In genomic region chr1:113949007-113949406, GRCh38 we compare ENCODE assay signal across 11 cellular contexts. TPM values are rescaled to one million over a fixed set of nuclear protein-coding genes. Genes with fewer than 3 reads are reported as not detected.
A peak's percentile ranks its signal among the peaks of the same experiment; 100 is the strongest.
DNase-seq lines count a peak whose midpoint lies in the region; FAIRE-seq and TF ChIP-seq lines count a peak whose summit lies in the region.
"Had no signal": no experiment of that assay in that cellular context is flagged by ENCODE, and none has a peak within 500 bp of the region (broad histone marks: within the 10 kb centered on the region; RNA-seq: fewer than 3 reads in every experiment).

No MANE protein-coding gene starts in this region.

- peaks cover 57% of the 10 kb centered on the region for H3K4me1 Mint-ChIP-seq in activated CD4-positive, alpha-beta T cell treated with anti-CD3 and anti-CD28 coated beads, Interleukin-2, amount 10 ng/mL, durations not matched to agents 7 days and 5 days

- H3K9me3 ChIP-seq in SK-N-MC (ENCODE audit: low read depth, low read length) (peaks cover 11% of the 10 kb centered on the region; the same call in 1 of the 2 replicates), suprapubic skin (no peaks in the 10 kb centered on the region)

- H3K27me3 ChIP-seq in suprapubic skin = no peaks in the 10 kb centered on the region

- TF ChIP-seq POLR2A in suprapubic skin (IDR thresholded peaks at IDR 0.05) = no peak

- H3K27ac ChIP-seq in SK-N-MC (peak overlapping the region; percentile 71), suprapubic skin (no peak overlapping the region)

- H3K4me1 ChIP-seq in suprapubic skin = peaks cover 27% of the 10 kb centered on the region

- H3K36me3 ChIP-seq in SK-N-MC (ENCODE audit: insufficient read depth, low read length) (peaks cover 53% of the 10 kb centered on the region), suprapubic skin (peaks cover 14% of the 10 kb centered on the region)

- H3K27me3 Mint-ChIP-seq in activated CD4-positive, alpha-beta T cell treated with anti-CD3 and anti-CD28 coated beads, Interleukin-2, amount 10 ng/mL, durations not matched to agents 7 days and 5 days = no peaks in the 10 kb centered on the region
- H3K27me3 Mint-ChIP-seq: stimulated activated naive CD8-positive, alpha-beta T cell treated with anti-CD3 and anti-CD28 coated beads, Interleukin-15, amount 100 ng/mL, for 72 hours had no signal

- WGBS in suprapubic skin = 76% methylated on average over 5 of the region's 5 CpGs

- no peak for TF ChIP-seq EP300 in suprapubic skin (IDR thresholded peaks at IDR 0.05)

- DNase-seq in activated CD4-positive, alpha-beta T cell treated with anti-CD3 and anti-CD28 coated beads, Interleukin-2, amount 10 ng/mL, durations not matched to agents 7 days and 5 days = no peak
- DNase-seq in activated CD4-positive, alpha-beta T cell treated with anti-CD3 and anti-CD28 coated beads, Interleukin-2, amount 50 U/mL, for 4 hours = no peak
- DNase-seq in SK-N-MC (ENCODE audit: low read depth, low spot score) (no peak), fibroblast of pulmonary artery (ENCODE audit: low read depth) (no peak), suprapubic skin (ENCODE audit: low spot score in 2 of 2) (no peak), RCC 7860 (ENCODE audit: low spot score) (no peak), T1000 (lab: John Stamatoyannopoulos, UW) (no peak), GM13977 (ENCODE audit: low spot score) (no peak)
- DNase-seq: C1 segment of cervical spinal cord; NCI-H524 treated with DMSO at 0.1 percent for 48 hours; stimulated activated naive CD8-positive, alpha-beta T cell treated with anti-CD3 and anti-CD28 coated beads, Interleukin-15, amount 100 ng/mL, for 72 hours had no signal

- TF ChIP-seq CTCF in fibroblast of pulmonary artery (IDR thresholded peaks at IDR 0.05; ENCODE audit: low read length, missing control alignments) (peak; percentile 42), suprapubic skin (IDR thresholded peaks at IDR 0.05) (peak; percentile 5 to 20), GM13977 (IDR thresholded peaks at IDR 0.05; ENCODE audit: extremely low read depth, insufficient read depth, missing control alignments) (no peak)

- FAIRE-seq in RCC 7860 (lab: Jason Lieb, UNC) = no peak

- H3K27ac Mint-ChIP-seq in activated CD4-positive, alpha-beta T cell treated with anti-CD3 and anti-CD28 coated beads, Interleukin-2, amount 10 ng/mL, durations not matched to agents 7 days and 5 days = peak overlapping the region; percentile 91

- peaks cover 46% of the 10 kb centered on the region for H3K36me3 Mint-ChIP-seq in activated CD4-positive, alpha-beta T cell treated with anti-CD3 and anti-CD28 coated beads, Interleukin-2, amount 10 ng/mL, durations not matched to agents 7 days and 5 days (ENCODE audit: low read depth)

- 0 out of 2 replicates have a peak overlapping the region, but pooled peaks have one; percentile 7 for H3K4me3 ChIP-seq in SK-N-MC
- no peak overlapping the region for H3K4me3 ChIP-seq in fibroblast of pulmonary artery (replicated peaks; ENCODE audit: low read depth, low read length)
- H3K4me3 ChIP-seq in suprapubic skin = no peak overlapping the region

- CTCF ChIA-PET in activated CD4-positive, alpha-beta T cell treated with anti-CD3 and anti-CD28 coated beads, Interleukin-2, amount 10 ng/mL, durations not matched to agents 7 days and 5 days (lab: Charles Lee) = interaction anchor here (0.6 to 3.9 kb wide), 7 partner anchors 9 to 744 kb away, joined by 3 to 16 read pairs (median 3); partner anchors contain the start of gene HIPK1

- POLR2A ChIA-PET in activated CD4-positive, alpha-beta T cell treated with anti-CD3 and anti-CD28 coated beads, Interleukin-2, amount 10 ng/mL, durations not matched to agents 7 days and 5 days (lab: Charles Lee) = interaction anchor here (0.6 to 0.8 kb wide), 2 partner anchors 93 to 561 kb away, joined by 3 read pairs; no protein-coding TSS in a partner anchor

- H3K4me3 Mint-ChIP-seq in activated CD4-positive, alpha-beta T cell treated with anti-CD3 and anti-CD28 coated beads, Interleukin-2, amount 10 ng/mL, durations not matched to agents 7 days and 5 days = no peak overlapping the region

- H3K9ac ChIP-seq in SK-N-MC (ENCODE audit: insufficient read length) = no peak overlapping the region

- no peaks in the 10 kb centered on the region for H3K9me3 Mint-ChIP-seq in activated CD4-positive, alpha-beta T cell treated with anti-CD3 and anti-CD28 coated beads, Interleukin-2, amount 10 ng/mL, durations not matched to agents 7 days and 5 days
- H3K9me3 Mint-ChIP-seq: stimulated activated naive CD8-positive, alpha-beta T cell treated with anti-CD3 and anti-CD28 coated beads, Interleukin-15, amount 100 ng/mL, for 72 hours had no signal

- in situ Hi-C loops in GM13977 (cut with MboI; ENCODE audit: low pct_unique_long_range_greater_than_20kb, low sequenced_read_pairs, unreplicated experiment) = no loop called here

RNA-seq across cellular contexts. Expression of gene HIPK1, which starts 19.9 kb away (rescaled TPM):
- 100 to 1,000 TPM in 1 of 2 experiments, 10 to 100 TPM in 1; 88.5 to 106 TPM for total RNA-seq in activated CD4-positive, alpha-beta T cell treated with anti-CD3 and anti-CD28 coated beads, Interleukin-2, amount 10 ng/mL, durations not matched to agents 7 days and 5 days
- total RNA-seq in suprapubic skin = 10 to 100 TPM; 59.4 to 81.8 (median 69.7) TPM

RNA-seq across cellular contexts. Expression of gene OLFML3, which starts 30.3 kb away (rescaled TPM):
- under 1 TPM; 0.71 to 0.94 TPM for total RNA-seq in activated CD4-positive, alpha-beta T cell treated with anti-CD3 and anti-CD28 coated beads, Interleukin-2, amount 10 ng/mL, durations not matched to agents 7 days and 5 days
- total RNA-seq in suprapubic skin = 10 to 100 TPM in 3 of 4 donors, 1 to 10 TPM in 1; 8.3 to 21.0 (median 18.0) TPM

RNA-seq across cellular contexts. Expression of gene DCLRE1B, which starts 43.9 kb away (rescaled TPM):
- 10 to 100 TPM; 16.2 to 19.4 TPM for total RNA-seq in activated CD4-positive, alpha-beta T cell treated with anti-CD3 and anti-CD28 coated beads, Interleukin-2, amount 10 ng/mL, durations not matched to agents 7 days and 5 days
- total RNA-seq in suprapubic skin = 1 to 10 TPM; 4.3 to 8.9 (median 6.3) TPM

RNA-seq across cellular contexts. Expression of gene AP4B1, which starts 44.4 kb away (rescaled TPM):
- 10 to 100 TPM; 39.4 to 41.9 TPM for total RNA-seq in activated CD4-positive, alpha-beta T cell treated with anti-CD3 and anti-CD28 coated beads, Interleukin-2, amount 10 ng/mL, durations not matched to agents 7 days and 5 days
- total RNA-seq in suprapubic skin = 10 to 100 TPM; 10.9 to 34.0 (median 12.2) TPM

Comparison
In these comparisons a context has a peak if more than half of its experiments do, and no peak if none do; other contexts are left out.
1. RNA of gene OLFML3, which starts 30.3 kb away (total RNA-seq): 8.3 to 21.0 TPM in suprapubic skin; 0.71 to 0.94 TPM in activated CD4-positive, alpha-beta T cell treated with anti-CD3 and anti-CD28 coated beads, Interleukin-2, amount 10 ng/mL, durations not matched to agents 7 days and 5 days; every median in the first group is over 4 times any median in the second.